ENCODE assay signal across 18 cellular contexts in genomic region chr9:134298000-134298399, GRCh38. TPM values are rescaled to one million over a fixed set of nuclear protein-coding genes. Genes with fewer than 3 reads are reported as not detected.
DNase-seq lines count a peak whose midpoint lies in the region; ATAC-seq and TF ChIP-seq lines count a peak whose summit lies in the region.
"Had no signal": no experiment of that assay in that cellular context is flagged by ENCODE, and none has a peak within 500 bp of the region (broad histone marks: within the 10 kb centered on the region; RNA-seq: fewer than 3 reads in every experiment).

No MANE protein-coding gene starts in this region.

- DNase-seq in left ventricle myocardium inferior (peak; percentile 1), cardiac septum (ENCODE audit: low spot score) (no peak), chondrocyte (ENCODE audit: low spot score) (peak; percentile 22), osteoblast (ENCODE audit: insufficient read length, low spot score, missing footprints) (peak; percentile 72), SIG-M5 (lab: John Stamatoyannopoulos, UW) (no peak)
- DNase-seq: AML-193; Caco-2; Calu3; CD4-positive, alpha-beta T cell; DMS79 treated with DMSO at 0.1 percent for 48 hours; GF-D8 had no signal

- H3K36me3 ChIP-seq in left ventricle myocardium inferior (no peaks in the 10 kb centered on the region), osteoblast (ENCODE audit: insufficient read depth, low read length) (no peaks in the 10 kb centered on the region)
- H3K36me3 ChIP-seq: BLaER1 treated with 17β-estradiol and CSF1 and Interleukin-3, amounts not matched to agents 10 nM and 100 nM had no signal

- H3K27ac ChIP-seq in left ventricle myocardium inferior (replicated peaks) (no peak overlapping the region), osteoblast (ENCODE audit: low read depth, low read length) (no peak overlapping the region)
- H3K27ac ChIP-seq: 22Rv1; A549; BLaER1 treated with 17β-estradiol and CSF1 and Interleukin-3, amounts not matched to agents 10 nM and 100 nM; C4-2B had no signal

- no peaks in the 10 kb centered on the region for H3K27me3 ChIP-seq in left ventricle myocardium inferior (ENCODE audit: low read depth)
- peaks cover 5% of the 10 kb centered on the region for H3K27me3 ChIP-seq in osteoblast (ENCODE audit: insufficient read depth, low read length)

- no peaks in the 10 kb centered on the region for H4K20me1 ChIP-seq in osteoblast (ENCODE audit: insufficient read depth, low read length)
- H4K20me1 ChIP-seq: BLaER1 treated with 17β-estradiol and CSF1 and Interleukin-3, amounts not matched to agents 10 nM and 100 nM had no signal

- peaks cover 2% of the 10 kb centered on the region for H3K36me3 Mint-ChIP-seq in chondrocyte (ENCODE audit: low read depth)
- H3K36me3 Mint-ChIP-seq in stimulated activated memory B cell treated with anti-CD40 and anti-IgM and Interleukin-4, amounts not matched to agents 10 μg/mL and 1 μg/mL and 100 μg/mL, for 72 hours = no peaks in the 10 kb centered on the region
- H3K36me3 Mint-ChIP-seq: CD8-positive, alpha-beta T cell had no signal

- H3K9me3 ChIP-seq in left ventricle myocardium inferior (replicated peaks) (no peaks in the 10 kb centered on the region), osteoblast (ENCODE audit: low read depth, low read length) (no peaks in the 10 kb centered on the region)
- H3K9me3 ChIP-seq: A549, Caco-2 had no signal

- H2AFZ ChIP-seq in osteoblast (ENCODE audit: low read length) = no peak overlapping the region

- H3K4me1 ChIP-seq in left ventricle myocardium inferior (peaks cover 19% of the 10 kb centered on the region), osteoblast (ENCODE audit: insufficient read depth, low read length) (no peaks in the 10 kb centered on the region)
- H3K4me1 ChIP-seq: A549 had no signal

- ATAC-seq in stimulated activated memory B cell treated with anti-CD40 and anti-IgM and Interleukin-4, amounts not matched to agents 10 μg/mL and 1 μg/mL and 100 μg/mL, for 72 hours = no peak
- ATAC-seq: A549; CD8-positive, alpha-beta T cell had no signal

- H3K4me1 Mint-ChIP-seq in chondrocyte (ENCODE audit: low read depth) = peaks cover 3% of the 10 kb centered on the region
- peaks cover 17% of the 10 kb centered on the region for H3K4me1 Mint-ChIP-seq in stimulated activated memory B cell treated with anti-CD40 and anti-IgM and Interleukin-4, amounts not matched to agents 10 μg/mL and 1 μg/mL and 100 μg/mL, for 72 hours

- no peaks in the 10 kb centered on the region for H3K9me3 Mint-ChIP-seq in chondrocyte (ENCODE audit: low read depth)
- no peaks in the 10 kb centered on the region for H3K9me3 Mint-ChIP-seq in stimulated activated memory B cell treated with anti-CD40 and anti-IgM and Interleukin-4, amounts not matched to agents 10 μg/mL and 1 μg/mL and 100 μg/mL, for 72 hours
- H3K9me3 Mint-ChIP-seq: CD4-positive, alpha-beta T cell; CD8-positive, alpha-beta T cell had no signal

- no peak for TF ChIP-seq CTCF in left ventricle myocardium inferior (IDR thresholded peaks at IDR 0.05; ENCODE audit: borderline replicate concordance)
- TF ChIP-seq CTCF in chondrocyte (IDR thresholded peaks at IDR 0.05) = no peak
- TF ChIP-seq CTCF in osteoblast (IDR thresholded peaks at IDR 0.05; ENCODE audit: extremely low read depth, low read depth, low read length) = no peak

- intact Hi-C loops in left ventricle myocardium inferior (cut with micrococcal nuclease) = no loop called here
- intact Hi-C loops in cardiac septum (cut with DNase I) = no loop called here

- peaks cover 6% of the 10 kb centered on the region for H3K27me3 Mint-ChIP-seq in chondrocyte (ENCODE audit: low read depth)
- H3K27me3 Mint-ChIP-seq in stimulated activated memory B cell treated with anti-CD40 and anti-IgM and Interleukin-4, amounts not matched to agents 10 μg/mL and 1 μg/mL and 100 μg/mL, for 72 hours = peaks cover 50% of the 10 kb centered on the region
- H3K27me3 Mint-ChIP-seq: CD4-positive, alpha-beta T cell had no signal

- H3K4me3 ChIP-seq in left ventricle myocardium inferior (no peak overlapping the region), osteoblast (ENCODE audit: insufficient read depth, low read length) (no peak overlapping the region)
- H3K4me3 ChIP-seq: A549; BLaER1 treated with 17β-estradiol and CSF1 and Interleukin-3, amounts not matched to agents 10 nM and 100 nM had no signal

- no peak overlapping the region for H3K27ac Mint-ChIP-seq in chondrocyte (ENCODE audit: unreplicated experiment)
- H3K27ac Mint-ChIP-seq in stimulated activated memory B cell treated with anti-CD40 and anti-IgM and Interleukin-4, amounts not matched to agents 10 μg/mL and 1 μg/mL and 100 μg/mL, for 72 hours = no peak overlapping the region
- H3K27ac Mint-ChIP-seq: B cell; CD4-positive, alpha-beta T cell; CD8-positive, alpha-beta T cell had no signal

- no peak overlapping the region for H3K4me2 ChIP-seq in osteoblast (ENCODE audit: insufficient read depth, low read length)
- H3K4me2 ChIP-seq: A549; BLaER1 treated with 17β-estradiol and CSF1 and Interleukin-3, amounts not matched to agents 10 nM and 100 nM had no signal

- H3K4me3 Mint-ChIP-seq in chondrocyte (ENCODE audit: unreplicated experiment) = no peak overlapping the region
- no peak overlapping the region for H3K4me3 Mint-ChIP-seq in stimulated activated memory B cell treated with anti-CD40 and anti-IgM and Interleukin-4, amounts not matched to agents 10 μg/mL and 1 μg/mL and 100 μg/mL, for 72 hours
- H3K4me3 Mint-ChIP-seq: B cell; CD4-positive, alpha-beta T cell; CD8-positive, alpha-beta T cell had no signal

- H3K79me2 ChIP-seq in osteoblast (ENCODE audit: insufficient read depth, low read length) = no peaks in the 10 kb centered on the region

RNA-seq across cellular contexts. Expression of gene RXRA, which starts 28.3 kb away (rescaled TPM):
- total RNA-seq in left ventricle myocardium inferior (57.1 TPM), cardiac septum (42.6 TPM), chondrocyte (27.3 to 28.2 TPM (median 27.9 TPM) in 3 replicates), osteoblast (25.3 and 26.4 TPM in 2 replicates)

Comparison
In these comparisons a context has a peak if more than half of its experiments do, and no peak if none do; other contexts are left out.
1. DNase-seq: peak in left ventricle myocardium inferior (single experiment), chondrocyte (single experiment) and osteoblast (single experiment); none in cardiac septum (single experiment) and SIG-M5 (single experiment).